Comparison of ENCODE assay signal across 9 cellular contexts in the genomic region with DNA sequence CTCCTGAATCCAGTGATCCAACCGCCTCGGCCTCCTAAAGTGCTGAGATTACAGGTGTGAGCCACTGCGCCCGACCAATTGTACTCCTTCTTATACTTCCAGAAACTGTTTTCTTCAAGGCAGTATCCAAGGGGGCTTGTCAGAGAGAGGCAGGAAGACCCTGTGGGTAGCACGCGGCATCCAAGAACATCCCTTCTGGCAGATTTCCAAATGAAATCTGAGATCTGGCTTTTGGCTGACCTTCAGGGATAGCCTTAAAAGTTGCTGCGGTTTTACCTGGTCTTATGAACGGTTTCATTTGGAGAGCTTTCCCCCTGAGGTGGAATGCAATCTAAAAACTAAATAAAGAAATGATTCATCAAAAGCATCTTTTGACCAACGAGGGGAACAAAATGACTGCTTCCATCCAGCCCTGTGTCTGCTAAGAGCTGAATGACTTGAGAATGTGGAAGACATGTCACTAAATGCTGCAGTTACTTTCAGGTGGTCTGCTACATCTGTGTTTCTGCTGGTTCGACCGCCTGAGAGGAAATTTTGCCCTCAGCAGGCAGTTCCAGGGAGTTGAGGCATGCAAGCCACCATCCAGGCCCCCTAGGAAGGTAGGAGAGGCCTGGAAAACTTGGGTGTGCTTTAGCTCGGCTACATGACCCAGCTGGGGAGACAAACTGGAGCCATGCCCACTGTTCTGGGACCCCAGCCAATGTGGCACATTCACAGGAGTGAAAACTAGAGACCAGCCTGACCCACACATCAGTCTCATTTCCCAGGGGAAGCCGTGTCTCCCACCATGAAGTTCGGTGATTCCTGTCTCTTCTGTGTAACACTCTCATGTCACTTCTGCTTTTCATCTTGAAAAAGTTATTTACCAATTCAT.
A peak's percentile ranks its signal among the peaks of the same experiment; 100 is the strongest.
DNase-seq lines count a peak whose midpoint lies in the region; ATAC-seq lines count a peak whose summit lies in the region.
"Had no signal": no experiment of that assay in that cellular context is flagged by ENCODE, and none has a peak within 500 bp of the region (broad histone marks: within the 10 kb centered on the region; RNA-seq: fewer than 3 reads in every experiment).

No MANE protein-coding gene starts in this region.

- no peaks in the 10 kb centered on the region for H3K36me3 Mint-ChIP-seq in activated CD4-positive, alpha-beta memory T cell treated with anti-CD3 and anti-CD28 coated beads for 36 hours
- H3K36me3 Mint-ChIP-seq in activated CD4-positive, alpha-beta memory T cell treated with anti-CD3 and anti-CD28 coated beads, Interleukin-2, amount 10 ng/mL, durations not matched to agents 7 days and 5 days (ENCODE audit: low read depth), result peaks cover 3% of the 10 kb centered on the region
- no peaks in the 10 kb centered on the region for H3K36me3 Mint-ChIP-seq in stimulated activated effector memory CD8-positive, alpha-beta T cell treated with anti-CD3 and anti-CD28 coated beads, Interleukin-12 subunit alpha, Interleukin-12 subunit beta, amount 100 ng/mL, for 72 hours

- no peak overlapping the region for H3K4me3 Mint-ChIP-seq in activated CD4-positive, alpha-beta memory T cell treated with anti-CD3 and anti-CD28 coated beads for 36 hours
- no peak overlapping the region for H3K4me3 Mint-ChIP-seq in activated CD4-positive, alpha-beta memory T cell treated with anti-CD3 and anti-CD28 coated beads, Interleukin-2, amount 10 ng/mL, durations not matched to agents 7 days and 5 days
- H3K4me3 Mint-ChIP-seq in stimulated activated effector memory CD8-positive, alpha-beta T cell treated with anti-CD3 and anti-CD28 coated beads, Interleukin-12 subunit alpha, Interleukin-12 subunit beta, amount 100 ng/mL, for 72 hours, result no peak overlapping the region

- DNase-seq in activated CD4-positive, alpha-beta memory T cell treated with anti-CD3 and anti-CD28 coated beads for 36 hours, result peak; percentile 31
- no peak for DNase-seq in activated CD4-positive, alpha-beta memory T cell treated with anti-CD3 and anti-CD28 coated beads, Interleukin-2, amount 10 ng/mL, durations not matched to agents 7 days and 5 days
- DNase-seq in HT1080 (ENCODE audit: low read depth), result peak; percentile 32
- peak in 1 of 2 donors; percentile 55 for DNase-seq in stimulated activated effector memory CD8-positive, alpha-beta T cell treated with anti-CD3 and anti-CD28 coated beads, Interleukin-12 subunit alpha, Interleukin-12 subunit beta, amount 100 ng/mL, for 72 hours (ENCODE audit: low spot score in 2 of 2)
- no peak for DNase-seq in SHP77 treated with DMSO at 0.1 percent for 48 hours (lab: John Stamatoyannopoulos, UW)
- DNase-seq in NCI-H1436 (lab: John Stamatoyannopoulos, UW), result no peak
- no peak for DNase-seq in NCI-H526 (lab: John Stamatoyannopoulos, UW)
- DNase-seq: left colon had no signal

- H3K4me1 Mint-ChIP-seq in activated CD4-positive, alpha-beta memory T cell treated with anti-CD3 and anti-CD28 coated beads for 36 hours (ENCODE audit: low read depth), result no peaks in the 10 kb centered on the region
- peaks cover 21% of the 10 kb centered on the region for H3K4me1 Mint-ChIP-seq in activated CD4-positive, alpha-beta memory T cell treated with anti-CD3 and anti-CD28 coated beads, Interleukin-2, amount 10 ng/mL, durations not matched to agents 7 days and 5 days
- peaks cover 11% of the 10 kb centered on the region for H3K4me1 Mint-ChIP-seq in stimulated activated effector memory CD8-positive, alpha-beta T cell treated with anti-CD3 and anti-CD28 coated beads, Interleukin-12 subunit alpha, Interleukin-12 subunit beta, amount 100 ng/mL, for 72 hours

- ATAC-seq in GM21447 (IDR thresholded peaks at IDR 0.05; ENCODE audit: unreplicated experiment), result peak; percentile 49
- peak; percentile 89 for ATAC-seq in stimulated activated effector memory CD8-positive, alpha-beta T cell treated with anti-CD3 and anti-CD28 coated beads, Interleukin-12 subunit alpha, Interleukin-12 subunit beta, amount 100 ng/mL, for 72 hours
- ATAC-seq: left colon had no signal

- no peaks in the 10 kb centered on the region for H3K9me3 Mint-ChIP-seq in activated CD4-positive, alpha-beta memory T cell treated with anti-CD3 and anti-CD28 coated beads for 36 hours
- H3K9me3 Mint-ChIP-seq in activated CD4-positive, alpha-beta memory T cell treated with anti-CD3 and anti-CD28 coated beads, Interleukin-2, amount 10 ng/mL, durations not matched to agents 7 days and 5 days, result peaks cover 16% of the 10 kb centered on the region
- H3K9me3 Mint-ChIP-seq in stimulated activated effector memory CD8-positive, alpha-beta T cell treated with anti-CD3 and anti-CD28 coated beads, Interleukin-12 subunit alpha, Interleukin-12 subunit beta, amount 100 ng/mL, for 72 hours, result no peaks in the 10 kb centered on the region

- H3K27me3 Mint-ChIP-seq in activated CD4-positive, alpha-beta memory T cell treated with anti-CD3 and anti-CD28 coated beads for 36 hours, result peaks cover 5% of the 10 kb centered on the region
- peaks cover 11% of the 10 kb centered on the region for H3K27me3 Mint-ChIP-seq in activated CD4-positive, alpha-beta memory T cell treated with anti-CD3 and anti-CD28 coated beads, Interleukin-2, amount 10 ng/mL, durations not matched to agents 7 days and 5 days

- POLR2A ChIA-PET in activated CD4-positive, alpha-beta memory T cell treated with anti-CD3 and anti-CD28 coated beads for 36 hours (lab: Charles Lee), result no interaction called here
- POLR2A ChIA-PET in activated CD4-positive, alpha-beta memory T cell treated with anti-CD3 and anti-CD28 coated beads, Interleukin-2, amount 10 ng/mL, durations not matched to agents 7 days and 5 days (lab: Charles Lee), result no interaction called here

- H3K27ac Mint-ChIP-seq in activated CD4-positive, alpha-beta memory T cell treated with anti-CD3 and anti-CD28 coated beads for 36 hours, result no peak overlapping the region
- no peak overlapping the region for H3K27ac Mint-ChIP-seq in activated CD4-positive, alpha-beta memory T cell treated with anti-CD3 and anti-CD28 coated beads, Interleukin-2, amount 10 ng/mL, durations not matched to agents 7 days and 5 days
- H3K27ac Mint-ChIP-seq in stimulated activated effector memory CD8-positive, alpha-beta T cell treated with anti-CD3 and anti-CD28 coated beads, Interleukin-12 subunit alpha, Interleukin-12 subunit beta, amount 100 ng/mL, for 72 hours, result no peak overlapping the region

- CTCF ChIA-PET in activated CD4-positive, alpha-beta memory T cell treated with anti-CD3 and anti-CD28 coated beads for 36 hours (lab: Charles Lee), result no interaction called here
- CTCF ChIA-PET in activated CD4-positive, alpha-beta memory T cell treated with anti-CD3 and anti-CD28 coated beads, Interleukin-2, amount 10 ng/mL, durations not matched to agents 7 days and 5 days (lab: Charles Lee), result no interaction called here

- intact Hi-C loops in activated CD4-positive, alpha-beta memory T cell treated with anti-CD3 and anti-CD28 coated beads for 36 hours (cut with micrococcal nuclease), result loop anchor here (1.0 to 10.0 kb wide), 2 partner anchors 64 to 174 kb away; a partner anchor contains a TSS

Comparison
In these comparisons a context has a peak if more than half of its experiments do, and no peak if none do; other contexts are left out.
1. DNase-seq: peak in activated CD4-positive, alpha-beta memory T cell treated with anti-CD3 and anti-CD28 coated beads for 36 hours (single experiment) and HT1080 (single experiment); none in activated CD4-positive, alpha-beta memory T cell treated with anti-CD3 and anti-CD28 coated beads, Interleukin-2, amount 10 ng/mL, durations not matched to agents 7 days and 5 days (single experiment), SHP77 treated with DMSO at 0.1 percent for 48 hours (single experiment), NCI-H1436 (single experiment) and NCI-H526 (0 of 2).